8 cellular contexts compared by ENCODE assay signal in the genomic region with DNA sequence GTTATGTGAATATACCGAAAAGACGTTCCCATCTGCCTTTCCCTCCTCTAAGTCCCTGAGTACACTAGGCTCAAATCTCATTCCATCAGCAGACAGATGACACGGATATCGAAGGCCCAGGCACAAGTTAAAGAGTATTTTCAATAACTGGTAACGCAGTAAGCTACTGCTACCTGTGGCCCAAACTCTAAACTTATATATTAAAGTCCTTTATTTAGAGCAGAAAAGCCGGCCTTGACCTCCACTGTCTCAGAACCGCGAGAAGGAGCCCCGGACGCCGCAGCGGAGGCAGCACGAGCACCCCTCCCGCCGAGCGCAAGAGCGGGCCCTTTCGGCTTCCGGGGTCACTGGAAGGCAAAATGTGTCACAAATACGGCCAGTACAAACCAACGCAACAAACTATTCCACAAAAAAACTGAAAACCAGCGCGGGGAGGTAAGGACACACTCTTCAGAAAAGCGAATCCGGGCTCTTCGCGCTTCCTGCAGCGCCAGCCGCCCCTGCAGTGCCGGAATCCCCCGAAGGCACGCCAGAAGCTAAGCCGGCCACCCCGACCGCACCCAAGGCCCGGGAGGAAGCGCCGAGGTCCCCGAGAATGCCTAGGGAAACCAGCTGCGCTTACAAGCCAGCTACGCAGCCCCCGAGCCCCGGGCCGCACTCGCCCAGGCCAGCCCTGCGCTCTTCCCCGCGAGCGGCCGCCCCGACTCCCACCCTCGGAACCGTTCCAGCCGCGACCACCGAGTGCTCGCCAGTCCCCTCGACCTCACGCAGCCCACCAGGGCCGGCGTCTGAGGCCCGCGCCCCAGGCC. TPM values are rescaled to one million over a fixed set of nuclear protein-coding genes. Genes with fewer than 3 reads are reported as not detected.
DNase-seq lines count a peak whose midpoint lies in the region; ATAC-seq and TF ChIP-seq lines count a peak whose summit lies in the region.

No MANE protein-coding gene starts in this region.

- peak overlapping the region; percentile 95 to 97 for H3K9ac ChIP-seq in colonic mucosa (ENCODE audit: low read depth in 2 of 2, low read length in 2 of 2)

- no peak for TF ChIP-seq EP300 in stomach (IDR thresholded peaks at IDR 0.05)

- H3K27ac ChIP-seq in colonic mucosa (peak overlapping the region; percentile 97), lower lobe of right lung (peak overlapping the region; percentile 98), stomach (peak overlapping the region; percentile 92 to 99 (median 98))

- H3K36me3 ChIP-seq in BJ (ENCODE audit: control insufficient read depth, insufficient read depth, low read length) (peaks cover 1% of the 10 kb centered on the region; the same call in 1 of the 2 replicates), colonic mucosa (no peaks in the 10 kb centered on the region), lower lobe of right lung (no peaks in the 10 kb centered on the region), stomach (no peaks in the 10 kb centered on the region)

- TF ChIP-seq CTCF in BJ (IDR thresholded peaks at IDR 0.05; ENCODE audit: insufficient read depth, low read depth, low read length) = no peak
- no peak for TF ChIP-seq CTCF in colonic mucosa (IDR thresholded peaks at IDR 0.05)
- TF ChIP-seq CTCF in lower lobe of right lung (IDR thresholded peaks at IDR 0.05) = no peak
- TF ChIP-seq CTCF in stomach (IDR thresholded peaks at IDR 0.05) = no peak

- peaks cover 50% of the 10 kb centered on the region for H3K4me1 ChIP-seq in colonic mucosa
- peaks cover 80% of the 10 kb centered on the region for H3K4me1 ChIP-seq in lower lobe of right lung
- H3K4me1 ChIP-seq in stomach = peaks cover 73 to 88% (median 83%) of the 10 kb centered on the region in 4 donors

- H3K4me3 ChIP-seq in BJ (ENCODE audit: low read depth, low read length) (peak overlapping the region; percentile 80), colonic mucosa (peak overlapping the region; percentile 98), lower lobe of right lung (peak overlapping the region; percentile 98), stomach (peak overlapping the region; percentile 76 to 95 (median 93))

- no peak for DNase-seq in BJ (ENCODE audit: low read depth)
- DNase-seq in T-helper 9 cell = peak; percentile 48
- peak; percentile 52 for DNase-seq in colonic mucosa
- DNase-seq in lower lobe of right lung = no peak
- peak; percentile 45 for DNase-seq in stomach
- no peak for DNase-seq in NCI-H2196 (lab: John Stamatoyannopoulos, UW; ENCODE audit: unreplicated experiment)

- intact Hi-C loops in colonic mucosa (cut with DNase I) = no loop called here
- intact Hi-C loops in lower lobe of right lung (cut with DNase I) = no loop called here
- intact Hi-C loops in stomach (cut with DNase I; ENCODE audit: low total_unique reads) = no loop called here

- TF ChIP-seq POLR2A in stomach (IDR thresholded peaks at IDR 0.05) = no peak

- POLR2A ChIA-PET in BJ (lab: Charles Lee) = no interaction called here

- CTCF ChIA-PET in BJ (lab: Yijun Ruan, JAX) = interaction anchor here (1.1 to 1.4 kb wide), 4 partner anchors 9 to 28 kb away, joined by 3 to 7 read pairs (median 4); a partner anchor contains a TSS

- no peaks in the 10 kb centered on the region for H3K27me3 ChIP-seq in BJ (ENCODE audit: control insufficient read depth, insufficient read depth, low read length)
- no peaks in the 10 kb centered on the region for H3K27me3 ChIP-seq in colonic mucosa
- H3K27me3 ChIP-seq in lower lobe of right lung (ENCODE audit: low read depth) = no peaks in the 10 kb centered on the region
- H3K27me3 ChIP-seq in stomach = no peaks in the 10 kb centered on the region

- ATAC-seq in GM19438 (IDR thresholded peaks at IDR 0.05; ENCODE audit: low read depth, unreplicated experiment) (peak; percentile 19), HG03571 (IDR thresholded peaks at IDR 0.05; ENCODE audit: unreplicated experiment) (peak; percentile 11), lower lobe of right lung (peak; percentile 7 to 31)

- 0 to 1% (median 0%) methylated on average over 49 to 63 of the region's 63 CpGs for WGBS in stomach, 5 donors

- no peaks in the 10 kb centered on the region for H3K9me3 ChIP-seq in colonic mucosa
- H3K9me3 ChIP-seq in lower lobe of right lung = no peaks in the 10 kb centered on the region
- no peaks in the 10 kb centered on the region for H3K9me3 ChIP-seq in stomach

RNA-seq across cellular contexts. Expression of a gene that starts 0.7 kb away (rescaled TPM):
- polyA plus RNA-seq in BJ (2011; rRNA removed) = 18.0 and 19.8 TPM in 2 replicates
- 17.4 and 19.3 TPM in 2 replicates for polyA minus RNA-seq in BJ (2011; rRNA and poly(A)+ RNA removed)
- total RNA-seq in colonic mucosa = 10 to 100 TPM; 41.4 to 50.4 TPM
- 54.6 TPM for total RNA-seq in lower lobe of right lung
- total RNA-seq in stomach = 100 to 1,000 TPM in 1 of 5 donors, 10 to 100 TPM in 4; 56.0 to 117 (median 74.2) TPM
- 10 to 100 TPM in 2 of 3 donors, 1 to 10 TPM in 1; 8.1 to 14.2 (median 14.1) TPM for polyA plus RNA-seq in stomach

RNA-seq across cellular contexts. Expression of a gene that starts 12.3 kb away (rescaled TPM):
- polyA plus RNA-seq in BJ (2011; rRNA removed) (23.1 and 23.4 TPM in 2 replicates), stomach (10 to 100 TPM; 10.8 to 13.6 (median 12.5) TPM)
- polyA minus RNA-seq in BJ (2011; rRNA and poly(A)+ RNA removed) = 25.7 and 28.1 TPM in 2 replicates
- total RNA-seq in colonic mucosa (10 to 100 TPM; 37.3 to 40.4 TPM), lower lobe of right lung (26.2 TPM), stomach (10 to 100 TPM; 12.3 to 39.3 (median 19.2) TPM)

RNA-seq across cellular contexts. Expression of a gene that starts 26.9 kb away (rescaled TPM):
- 14.4 and 30.8 TPM in 2 replicates for polyA plus RNA-seq in BJ (2011; rRNA removed)
- polyA minus RNA-seq in BJ (2011; rRNA and poly(A)+ RNA removed) = 8.0 and 13.9 TPM in 2 replicates
- 10 to 100 TPM; 23.1 to 54.7 TPM for total RNA-seq in colonic mucosa
- total RNA-seq in lower lobe of right lung = 10.4 TPM
- 10 to 100 TPM in 4 of 5 donors, 1 to 10 TPM in 1; 9.0 to 76.4 (median 18.7) TPM for total RNA-seq in stomach
- polyA plus RNA-seq in stomach = 1 to 10 TPM; 1.1 to 10.0 (median 5.8) TPM

Comparison
In these comparisons a context has a peak if more than half of its experiments do, and no peak if none do; other contexts are left out.
1. DNase-seq: peak in T-helper 9 cell (single experiment), colonic mucosa (single experiment) and stomach (single experiment); none in BJ (single experiment), lower lobe of right lung (single experiment) and NCI-H2196 (single experiment).
2. Peak in every context shown above with its lines, with median percentiles within 50 percentile points of each other: H3K4me3 ChIP-seq, ATAC-seq and H3K27ac ChIP-seq.